ENCODE assay signal across 9 cellular contexts in genomic region chr1:75787524-75787923, GRCh38. TPM values are rescaled to one million over a fixed set of nuclear protein-coding genes. Genes with fewer than 3 reads are reported as not detected.
DNase-seq lines count a peak whose midpoint lies in the region; ATAC-seq and TF ChIP-seq lines count a peak whose summit lies in the region.
"Had no signal": no experiment of that assay in that cellular context is flagged by ENCODE, and none has a peak within 500 bp of the region (broad histone marks: within the 10 kb centered on the region; RNA-seq: fewer than 3 reads in every experiment).

No MANE protein-coding gene starts in this region.

- peak overlapping the region; percentile 81 for H3K27ac Mint-ChIP-seq in nephron progenitor cell

- WGBS in ectodermal cell, 2 experiments, result 20 to 23% methylated on average over 4 of the region's 4 CpGs

- H2AFZ ChIP-seq in MM.1S (ENCODE audit: low read length), result no peak overlapping the region

- peak overlapping the region; percentile 96 for H3K4me3 Mint-ChIP-seq in nephron progenitor cell

- peaks cover 0 to 14% (median 5%) of the 10 kb centered on the region in 11 experiments; a peak in 9 of 22 replicates for H3K9me3 ChIP-seq in BLaER1 treated with 17β-estradiol and CSF1 and Interleukin-3, amounts not matched to agents 10 nM and 100 nM (replicated peaks in 1 of 11)
- H3K9me3 ChIP-seq in MM.1S (replicated peaks; ENCODE audit: insufficient read depth, low read length), result no peaks in the 10 kb centered on the region
- no peaks in the 10 kb centered on the region for H3K9me3 ChIP-seq in ectodermal cell (ENCODE audit: control insufficient read depth, low read length)

- H3K9ac ChIP-seq in BLaER1 treated with 17β-estradiol and CSF1 and Interleukin-3, amounts not matched to agents 10 nM and 100 nM, result peak overlapping the region; percentile 87 to 99 (median 94)
- peak overlapping the region; percentile 84 for H3K9ac ChIP-seq in MM.1S (ENCODE audit: low read length)

- DNase-seq in MM.1S, result no peak
- DNase-seq in nephron progenitor cell, result no peak
- no peak for DNase-seq in nucleus accumbens (lab: John Stamatoyannopoulos, UW)
- DNase-seq in medulla oblongata (ENCODE audit: extremely low spot score), result no peak
- no peak for DNase-seq in HuH-7 (ENCODE audit: low spot score)
- DNase-seq: SW 1271 had no signal

- peaks cover 44 to 60% (median 54%) of the 10 kb centered on the region in 10 experiments for H3K4me1 ChIP-seq in BLaER1 treated with 17β-estradiol and CSF1 and Interleukin-3, amounts not matched to agents 10 nM and 100 nM
- peaks cover 7% of the 10 kb centered on the region; the same call in 1 of the 2 replicates for H3K4me1 ChIP-seq in MM.1S (ENCODE audit: low read length)
- peaks cover 3% of the 10 kb centered on the region for H3K4me1 ChIP-seq in ectodermal cell (ENCODE audit: control insufficient read depth, insufficient read depth, low read length)

- H3K27me3 Mint-ChIP-seq in nephron progenitor cell (ENCODE audit: low read depth, poor library complexity), result no peaks in the 10 kb centered on the region

- TF ChIP-seq CTCF in MM.1S (IDR thresholded peaks at IDR 0.05; ENCODE audit: low read length) (no peak), nephron progenitor cell (IDR thresholded peaks at IDR 0.05) (no peak)

- peak overlapping the region; percentile 89 to 99 (median 94); a peak in 21 of 22 replicates for H3K27ac ChIP-seq in BLaER1 treated with 17β-estradiol and CSF1 and Interleukin-3, amounts not matched to agents 10 nM and 100 nM
- H3K27ac ChIP-seq in MM.1S (ENCODE audit: low read length) (peak overlapping the region; percentile 91; the same call in 1 of the 2 replicates), ectodermal cell (ENCODE audit: insufficient read depth, low read depth, low read length, poor library complexity, severe bottlenecking) (no peak overlapping the region)

- peak overlapping the region; percentile 73 to 85 (median 76) for H3K4me3 ChIP-seq in BLaER1 treated with 17β-estradiol and CSF1 and Interleukin-3, amounts not matched to agents 10 nM and 100 nM
- peak overlapping the region; percentile 88 for H3K4me3 ChIP-seq in MM.1S (ENCODE audit: low read length)
- H3K4me3 ChIP-seq in ectodermal cell (ENCODE audit: insufficient read depth, low read depth, low read length), result peak overlapping the region; percentile 81

- no peaks in the 10 kb centered on the region for H3K9me2 ChIP-seq in MM.1S (replicated peaks; ENCODE audit: insufficient read depth, low read length)

- H3K4me1 Mint-ChIP-seq in nephron progenitor cell, result peaks cover 62% of the 10 kb centered on the region

- H4K20me1 ChIP-seq in BLaER1 treated with 17β-estradiol and CSF1 and Interleukin-3, amounts not matched to agents 10 nM and 100 nM, result peaks cover 53 to 59% (median 57%) of the 10 kb centered on the region in 11 experiments
- peaks cover 52% of the 10 kb centered on the region for H4K20me1 ChIP-seq in MM.1S (ENCODE audit: insufficient read depth, low read length)

- no peak for ATAC-seq in GM18519 (IDR thresholded peaks at IDR 0.05; ENCODE audit: low FRiP score, unreplicated experiment)

- H3K79me2 ChIP-seq in MM.1S (ENCODE audit: low read length), result peaks cover 66% of the 10 kb centered on the region

- H3K36me3 ChIP-seq in BLaER1 treated with 17β-estradiol and CSF1 and Interleukin-3, amounts not matched to agents 10 nM and 100 nM, result peaks cover 53 to 58% (median 55%) of the 10 kb centered on the region in 11 experiments
- H3K36me3 ChIP-seq in MM.1S (replicated peaks; ENCODE audit: insufficient read depth, low read length) (peaks cover 27% of the 10 kb centered on the region; the same call in 1 of the 2 replicates), ectodermal cell (ENCODE audit: control insufficient read depth, insufficient read depth, low read length) (peaks cover 16% of the 10 kb centered on the region)

- H3F3A ChIP-seq in MM.1S (ENCODE audit: insufficient read depth, low read length), result peaks cover 64% of the 10 kb centered on the region

- H3K4me2 ChIP-seq in BLaER1 treated with 17β-estradiol and CSF1 and Interleukin-3, amounts not matched to agents 10 nM and 100 nM, result peak overlapping the region; percentile 93 to 100 (median 97)
- peak overlapping the region; percentile 85 for H3K4me2 ChIP-seq in MM.1S (ENCODE audit: low read depth, low read length)

- H3K27me3 ChIP-seq in BLaER1 treated with 17β-estradiol and CSF1 and Interleukin-3, amounts not matched to agents 10 nM and 100 nM, result no peaks in the 10 kb centered on the region
- H3K27me3 ChIP-seq in MM.1S (replicated peaks; ENCODE audit: insufficient read depth, low read length) (no peaks in the 10 kb centered on the region), ectodermal cell (ENCODE audit: control insufficient read depth, insufficient read depth, low read length, poor library complexity, severe bottlenecking) (no peaks in the 10 kb centered on the region)

- peaks cover 36% of the 10 kb centered on the region for H3K36me3 Mint-ChIP-seq in nephron progenitor cell (ENCODE audit: low read depth)

- H3K9me3 Mint-ChIP-seq in nephron progenitor cell, result peaks cover 14% of the 10 kb centered on the region

RNA-seq across cellular contexts. Expression of gene RABGGTB, which starts 1.5 kb away (rescaled TPM):
- 73.4 TPM for polyA plus RNA-seq in ectodermal cell (2013, experiment 1 of 4)
- polyA plus RNA-seq in ectodermal cell (2013, experiment 2 of 4), result 74.6 TPM
- 58.7 TPM for polyA plus RNA-seq in ectodermal cell (2013, experiment 3 of 4)
- 53.4 TPM for polyA plus RNA-seq in ectodermal cell (2013, experiment 4 of 4)

RNA-seq across cellular contexts. Expression of gene MSH4, which starts 9.2 kb away (rescaled TPM):
- polyA plus RNA-seq in ectodermal cell (2013, experiment 1 of 4), result not detected
- polyA plus RNA-seq in ectodermal cell (2013, experiment 2 of 4), result 0.09 TPM
- not detected for polyA plus RNA-seq in ectodermal cell (2013, experiment 3 of 4)
- polyA plus RNA-seq in ectodermal cell (2013, experiment 4 of 4), result 0.12 TPM
